ENCODE assay signal across 12 cellular contexts in genomic region chr7:127976056-127976455, GRCh38. TPM values are rescaled to one million over a fixed set of nuclear protein-coding genes. Genes with fewer than 3 reads are reported as not detected.
DNase-seq lines count a peak whose midpoint lies in the region; ATAC-seq and TF ChIP-seq lines count a peak whose summit lies in the region.
"Had no signal": no experiment of that assay in that cellular context is flagged by ENCODE, and none has a peak within 500 bp of the region (broad histone marks: within the 10 kb centered on the region; RNA-seq: fewer than 3 reads in every experiment).

No MANE protein-coding gene starts in this region.

- H3K4me3 ChIP-seq in BLaER1: 0 out of 2 replicates have a peak overlapping the region, but pooled peaks have one; percentile 4
- H3K4me3 ChIP-seq: ascending aorta had no signal

- peaks cover 9% of the 10 kb centered on the region for H3K27me3 Mint-ChIP-seq in brain

- peak; percentile 10 for DNase-seq in LoVo (ENCODE audit: low spot score)
- DNase-seq in left lobe of liver (ENCODE audit: low spot score): no peak
- DNase-seq in occipital lobe (lab: John Stamatoyannopoulos, UW): no peak
- DNase-seq in NCI-H2227 treated with DMSO at 0.1 percent for 48 hours (lab: John Stamatoyannopoulos, UW): no peak
- DNase-seq in NCI-H1092 (lab: John Stamatoyannopoulos, UW): no peak
- DNase-seq: erythroblast, nephron progenitor cell had no signal

- H3K4me1 ChIP-seq in BLaER1: peaks cover 35% of the 10 kb centered on the region
- H3K4me1 ChIP-seq: ascending aorta had no signal

- H3K9ac ChIP-seq in BLaER1: no peak overlapping the region; the same call in 1 of the 2 replicates

- no peak for TF ChIP-seq CTCF in brain (conservative IDR thresholded peaks at IDR 0.05)

- H3K4me3 Mint-ChIP-seq in brain: peak overlapping the region; percentile 21 to 69 (median 65)
- H3K4me3 Mint-ChIP-seq: nephron progenitor cell; stimulated activated effector memory CD8-positive, alpha-beta T cell treated with anti-CD3 and anti-CD28 coated beads, Interleukin-12 subunit alpha, Interleukin-12 subunit beta, amount 100 ng/mL, for 72 hours had no signal

- peaks cover 8 to 18% (median 14%) of the 10 kb centered on the region in 5 experiments for H3K9me3 Mint-ChIP-seq in brain

- H3K9me3 ChIP-seq in BLaER1: peaks cover 43% of the 10 kb centered on the region
- H3K9me3 ChIP-seq: ascending aorta had no signal

- H3K27ac Mint-ChIP-seq in brain: peak overlapping the region; percentile 46 to 94 (median 88)
- H3K27ac Mint-ChIP-seq: stimulated activated effector memory CD8-positive, alpha-beta T cell treated with anti-CD3 and anti-CD28 coated beads, Interleukin-12 subunit alpha, Interleukin-12 subunit beta, amount 100 ng/mL, for 72 hours had no signal

- H3K36me3 ChIP-seq in BLaER1: peaks cover 65% of the 10 kb centered on the region

- H3K27ac ChIP-seq in BLaER1: peak overlapping the region; percentile 55
- H3K27ac ChIP-seq: ascending aorta had no signal

- ATAC-seq in left lobe of liver (peak; percentile 38), GM18858 (IDR thresholded peaks at IDR 0.05; ENCODE audit: unreplicated experiment) (no peak)
- ATAC-seq: stimulated activated effector memory CD8-positive, alpha-beta T cell treated with anti-CD3 and anti-CD28 coated beads, Interleukin-12 subunit alpha, Interleukin-12 subunit beta, amount 100 ng/mL, for 72 hours had no signal

- peak overlapping the region; percentile 70 for H3K4me2 ChIP-seq in BLaER1

- no peaks in the 10 kb centered on the region for H3K27me3 ChIP-seq in BLaER1
- H3K27me3 ChIP-seq: ascending aorta had no signal

- H4K20me1 ChIP-seq in BLaER1: no peaks in the 10 kb centered on the region

- peaks cover 36% of the 10 kb centered on the region for H3K36me3 Mint-ChIP-seq in brain

- peaks cover 62% of the 10 kb centered on the region for H3K4me1 Mint-ChIP-seq in brain

RNA-seq across cellular contexts. Expression of gene LRRC4, which starts 55.2 kb away (rescaled TPM):
- polyA plus RNA-seq in brain (ENCODE audit: insufficient read depth, low read depth, low replicate concordance): 7.8 TPM
- total RNA-seq in left lobe of liver (2.8 TPM), occipital lobe (18.4 TPM)
